In the genomic region with DNA sequence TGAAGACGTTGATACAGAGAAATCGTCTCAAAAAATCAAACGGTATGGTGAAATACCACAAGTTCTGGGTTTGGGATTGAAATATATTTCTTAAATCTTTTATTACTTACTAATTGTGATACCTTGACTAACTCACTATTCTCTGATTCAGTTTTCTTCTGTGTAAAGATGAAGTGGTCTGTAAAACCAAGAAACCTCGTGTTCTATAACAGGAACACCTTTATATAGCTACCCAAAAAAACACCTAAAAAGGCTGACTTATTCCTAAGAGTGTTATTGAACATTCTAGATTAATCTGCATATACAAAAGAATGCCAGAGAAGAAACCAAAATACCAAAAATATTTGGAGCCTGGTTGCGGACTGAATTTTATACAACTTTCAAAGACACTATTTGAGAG, we compare ENCODE assay signal across 8 cellular contexts. TPM values are rescaled to one million over a fixed set of nuclear protein-coding genes. Genes with fewer than 3 reads are reported as not detected.
DNase-seq lines count a peak whose midpoint lies in the region; ATAC-seq and TF ChIP-seq lines count a peak whose summit lies in the region.

No MANE protein-coding gene starts in this region.

- H3K4me1 ChIP-seq in OCI-LY7 (ENCODE audit: insufficient read depth, low read length, poor library complexity, severe bottlenecking), result peaks cover 14% of the 10 kb centered on the region

- H3K4me2 ChIP-seq in OCI-LY7 (ENCODE audit: low read length), result peak overlapping the region; percentile 87

- H3K4me3 ChIP-seq in OCI-LY7 (ENCODE audit: low read depth, low read length, poor library complexity, severe bottlenecking) (peak overlapping the region; percentile 80), epithelial cell of proximal tubule (ENCODE audit: low read depth, low read length) (peak overlapping the region; percentile 86), skeletal muscle cell (ENCODE audit: low read depth, low read length) (peak overlapping the region; percentile 77)

- intact Hi-C loops in OCI-LY7 (cut with micrococcal nuclease; ENCODE audit: unreplicated experiment), result loop anchor here (2.0 kb wide), 1 partner anchor 536 kb away; the partner anchor contains the start of genes CRYZ and TYW3

- no peak for DNase-seq in OCI-LY7 (ENCODE audit: low spot score)
- no peak for DNase-seq in epithelial cell of proximal tubule (ENCODE audit: low read depth)
- no peak for DNase-seq in skeletal muscle cell (ENCODE audit: low read depth)
- no peak for DNase-seq in HEK293T (ENCODE audit: extremely low spot score)

- peak; percentile 4 for ATAC-seq in GM18867 (IDR thresholded peaks at IDR 0.05; ENCODE audit: unreplicated experiment)
- no peak for ATAC-seq in GM21360 (IDR thresholded peaks at IDR 0.05; ENCODE audit: unreplicated experiment)
- no peak for ATAC-seq in GM21576 (IDR thresholded peaks at IDR 0.05; ENCODE audit: unreplicated experiment)
- ATAC-seq in GM21723 (IDR thresholded peaks at IDR 0.05; ENCODE audit: unreplicated experiment), result no peak

- H3K27ac ChIP-seq in OCI-LY7 (ENCODE audit: low read depth, low read length, poor library complexity, severe bottlenecking), result no peak overlapping the region

- CTCF ChIA-PET in OCI-LY7 (lab: Charles Lee; ENCODE audit: unreplicated experiment), result no interaction called here
- CTCF ChIA-PET in HEK293T (lab: Yijun Ruan, JAX), result no interaction called here

- peak overlapping the region; percentile 100 for H2AFZ ChIP-seq in OCI-LY7 (ENCODE audit: low read length)

- no TSS peak for BruUV-seq in OCI-LY7 (replicated peaks; lab: Mats Ljungman, UMichigan)

- no peaks in the 10 kb centered on the region for H3K79me2 ChIP-seq in OCI-LY7 (ENCODE audit: insufficient read depth, low read depth, low read length)

- peaks cover 2% of the 10 kb centered on the region; the same call in 1 of the 2 replicates for H3K36me3 ChIP-seq in OCI-LY7 (ENCODE audit: insufficient read depth, low read length)

- POLR2A ChIA-PET in OCI-LY7 (lab: Charles Lee) (interaction anchor here (2.7 kb wide), 1 partner anchor 10 kb away, joined by 12 read pairs; no protein-coding TSS in a partner anchor), HEK293T (lab: Yijun Ruan, JAX) (interaction anchor here (1.3 kb wide), 1 partner anchor 12 kb away, joined by 5 read pairs; no protein-coding TSS in a partner anchor)

- H4K20me1 ChIP-seq in OCI-LY7 (ENCODE audit: insufficient read depth, low read length), result no peaks in the 10 kb centered on the region

- no peaks in the 10 kb centered on the region for H3K9me3 ChIP-seq in OCI-LY7 (ENCODE audit: low read length)

- no peaks in the 10 kb centered on the region for H3K9me2 ChIP-seq in OCI-LY7 (ENCODE audit: insufficient read depth, low read length)

- TF ChIP-seq CTCF in OCI-LY7 (conservative IDR thresholded peaks at IDR 0.05; ENCODE audit: low read length) (no peak), epithelial cell of proximal tubule (conservative IDR thresholded peaks at IDR 0.05; ENCODE audit: low read depth, low read length) (no peak)

TF ChIP-seq in HEK293T, 16 proteins besides CTCF, POLR2A, EP300 and RAD21:
- TF ChIP-seq NFRKB (IDR thresholded peaks at IDR 0.05), result no peak
- no peak for TF ChIP-seq ELF4 (IDR thresholded peaks at IDR 0.05)
- TF ChIP-seq ZNF384 (IDR thresholded peaks at IDR 0.05), result no peak
- TF ChIP-seq, protein P1, sequence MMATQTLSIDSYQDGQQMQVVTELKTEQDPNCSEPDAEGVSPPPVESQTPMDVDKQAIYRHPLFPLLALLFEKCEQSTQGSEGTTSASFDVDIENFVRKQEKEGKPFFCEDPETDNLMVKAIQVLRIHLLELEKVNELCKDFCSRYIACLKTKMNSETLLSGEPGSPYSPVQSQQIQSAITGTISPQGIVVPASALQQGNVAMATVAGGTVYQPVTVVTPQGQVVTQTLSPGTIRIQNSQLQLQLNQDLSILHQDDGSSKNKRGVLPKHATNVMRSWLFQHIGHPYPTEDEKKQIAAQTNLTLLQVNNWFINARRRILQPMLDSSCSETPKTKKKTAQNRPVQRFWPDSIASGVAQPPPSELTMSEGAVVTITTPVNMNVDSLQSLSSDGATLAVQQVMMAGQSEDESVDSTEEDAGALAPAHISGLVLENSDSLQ (IDR thresholded peaks at IDR 0.05), result no peak
- no peak for TF ChIP-seq TARDBP (IDR thresholded peaks at IDR 0.05)
- no peak for TF ChIP-seq BHLHE40 (IDR thresholded peaks at IDR 0.05; ENCODE audit: borderline replicate concordance)
- TF ChIP-seq LEF1 (IDR thresholded peaks at IDR 0.05; ENCODE audit: borderline replicate concordance), result no peak
- no peak for TF ChIP-seq FOXK2 (IDR thresholded peaks at IDR 0.05)
- no peak for TF ChIP-seq SP1 (IDR thresholded peaks at IDR 0.05)
- no peak for TF ChIP-seq L3MBTL2 (conservative IDR thresholded peaks at IDR 0.05)
- TF ChIP-seq HDGF (IDR thresholded peaks at IDR 0.05; ENCODE audit: borderline replicate concordance), result no peak
- no peak for TF ChIP-seq ARNT (IDR thresholded peaks at IDR 0.05)
- no peak for TF ChIP-seq FOXM1 (IDR thresholded peaks at IDR 0.05; ENCODE audit: borderline replicate concordance)
- no peak for TF ChIP-seq SUZ12 (IDR thresholded peaks at IDR 0.05)
- no peak for TF ChIP-seq CTBP1 (IDR thresholded peaks at IDR 0.05; ENCODE audit: borderline replicate concordance)

RNA-seq across cellular contexts. Expression of gene LRRIQ3, which starts 0.7 kb away (rescaled TPM):
- total RNA-seq in OCI-LY7 (2014; rRNA removed; shearing (Covaris generic)), result 1.2 and 2.3 TPM in 2 replicates
- total RNA-seq in OCI-LY7 (2022) (2.4 and 2.5 TPM in 2 replicates), epithelial cell of proximal tubule (1.4 TPM in 1 of 2 replicates, not detected in the other)

RNA-seq across cellular contexts. Expression of gene FPGT, which starts 0.8 kb away (rescaled TPM):
- total RNA-seq in OCI-LY7 (2014; rRNA removed; shearing (Covaris generic)), result 2.9 and 9.4 TPM in 2 replicates
- 8.9 and 9.2 TPM in 2 replicates for total RNA-seq in OCI-LY7 (2022)
- 4.0 and 9.8 TPM in 2 replicates for total RNA-seq in epithelial cell of proximal tubule

RNA-seq across cellular contexts. Expression of gene TNNI3K, which starts 37.9 kb away (rescaled TPM):
- not detected in 2 replicates for total RNA-seq in OCI-LY7 (2014; rRNA removed; shearing (Covaris generic))
- total RNA-seq in OCI-LY7 (2022), result not detected in 2 replicates
- total RNA-seq in epithelial cell of proximal tubule, result 0.69 and 0.72 TPM in 2 replicates
